ENCODE assay signal across 8 cellular contexts in the genomic region with DNA sequence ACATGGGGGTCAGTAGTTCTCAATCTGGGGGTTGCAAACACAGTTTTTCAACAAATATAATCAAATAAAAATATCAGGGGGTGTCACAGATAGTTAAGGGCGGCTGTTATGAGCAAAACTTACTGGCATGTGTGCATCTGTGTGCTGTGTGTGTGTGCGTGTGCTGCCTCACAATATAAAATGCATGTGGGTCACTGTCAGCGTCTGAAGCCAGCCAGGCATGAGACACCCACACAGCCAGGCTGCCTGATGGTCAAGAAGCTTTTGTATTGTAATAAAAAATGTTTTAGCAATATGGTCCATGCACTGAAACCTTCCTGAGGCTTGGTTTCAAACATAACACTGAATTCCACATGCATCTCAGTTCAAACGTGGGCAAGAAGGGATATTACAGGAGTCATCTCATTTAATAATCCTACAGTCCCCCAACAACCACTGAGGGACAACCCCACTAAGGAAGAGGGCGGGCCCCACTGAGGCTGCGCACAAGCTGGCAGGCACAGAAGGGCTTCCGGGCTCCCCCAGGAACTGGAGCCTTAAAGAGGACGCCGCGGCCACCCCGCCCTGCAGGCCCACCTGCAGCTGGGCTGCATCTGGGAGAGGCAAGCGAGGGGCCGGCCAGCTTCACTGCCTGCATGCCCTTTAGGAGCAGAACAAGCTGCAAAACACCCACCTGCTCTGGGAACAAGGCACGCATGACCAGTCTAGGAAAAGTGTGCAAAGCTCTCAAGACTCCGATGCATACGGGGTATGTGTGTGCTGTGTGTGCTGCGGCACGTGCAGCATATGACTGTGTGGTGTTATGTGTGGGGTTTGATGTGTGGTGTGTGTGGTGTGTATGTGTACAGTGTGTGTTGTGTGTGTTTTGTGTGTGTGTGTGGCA. TPM values are rescaled to one million over a fixed set of nuclear protein-coding genes. Genes with fewer than 3 reads are reported as not detected.
DNase-seq lines count a peak whose midpoint lies in the region; ATAC-seq and TF ChIP-seq lines count a peak whose summit lies in the region.

No MANE protein-coding gene starts in this region.

- H3K36me3 ChIP-seq in thymus (ENCODE audit: control insufficient read depth, insufficient read depth) (peaks cover 6% of the 10 kb centered on the region), gastroesophageal sphincter (peaks cover 0 to 7% of the 10 kb centered on the region in 2 donors)

- TF ChIP-seq POLR2A in gastroesophageal sphincter (IDR thresholded peaks at IDR 0.05) = no peak

- DNase-seq in activated CD4-positive, alpha-beta T cell treated with anti-CD3 and anti-CD28 coated beads, Interleukin-2, amount 50 U/mL, for 4 hours = peak; percentile 43 to 49
- peak; percentile 51 for DNase-seq in left ventricle myocardium superior
- DNase-seq in COLO668 (lab: John Stamatoyannopoulos, UW; ENCODE audit: unreplicated experiment) = no peak
- no peak for DNase-seq in NCI-H146 treated with DMSO at 0.1 percent for 48 hours (lab: John Stamatoyannopoulos, UW; ENCODE audit: unreplicated experiment)

- H3K4me1 ChIP-seq in thymus (ENCODE audit: control insufficient read depth, insufficient read depth, low read length) (peaks cover 50% of the 10 kb centered on the region), gastroesophageal sphincter (peaks cover 0 to 5% (median 0%) of the 10 kb centered on the region in 3 donors)

- TF ChIP-seq EP300 in gastroesophageal sphincter (IDR thresholded peaks at IDR 0.05) = no peak

- intact Hi-C loops in left ventricle myocardium superior (cut with micrococcal nuclease) = no loop called here

- TF ChIP-seq CTCF in gastroesophageal sphincter (IDR thresholded peaks at IDR 0.05) = no peak

- H3K4me3 ChIP-seq in thymus (ENCODE audit: low read length) = peak overlapping the region; percentile 18
- H3K4me3 ChIP-seq in gastroesophageal sphincter = no peak overlapping the region

- peak; percentile 75 for ATAC-seq in GM19035 (IDR thresholded peaks at IDR 0.05; ENCODE audit: unreplicated experiment)
- ATAC-seq in HG03097 (IDR thresholded peaks at IDR 0.05; ENCODE audit: low FRiP score, unreplicated experiment) = peak; percentile 50
- peak; percentile 56 for ATAC-seq in left ventricle myocardium superior
- ATAC-seq in gastroesophageal sphincter = no peak

- H3K27ac ChIP-seq in thymus (ENCODE audit: low read depth) (peak overlapping the region; percentile 55), gastroesophageal sphincter (no peak overlapping the region)

- H3K27me3 ChIP-seq in thymus (ENCODE audit: control insufficient read depth, insufficient read depth) (no peaks in the 10 kb centered on the region), gastroesophageal sphincter (no peaks in the 10 kb centered on the region)

- H3K9me3 ChIP-seq in thymus (ENCODE audit: control insufficient read depth) = no peaks in the 10 kb centered on the region
- H3K9me3 ChIP-seq in gastroesophageal sphincter = peaks cover 0 to 9% (median 0%) of the 10 kb centered on the region in 3 donors

- 30% methylated on average over 18 of the region's 18 CpGs for WGBS in thymus
- 79 to 93% methylated on average over 6 of the region's 18 CpGs for WGBS in gastroesophageal sphincter (ENCODE audit: low coverage in 1 of 2), 2 donors

RNA-seq across cellular contexts. Expression of a gene that starts 14.1 kb away (rescaled TPM):
- total RNA-seq in left ventricle myocardium superior (24.7 TPM), gastroesophageal sphincter (10 to 100 TPM in 1 of 4 donors, 1 to 10 TPM in 3; 4.4 to 12.0 (median 6.5) TPM)
- polyA plus RNA-seq in thymus = 62.1 TPM

Comparison
In these comparisons a context has a peak if more than half of its experiments do, and no peak if none do; other contexts are left out.
1. DNase-seq: peak in activated CD4-positive, alpha-beta T cell treated with anti-CD3 and anti-CD28 coated beads, Interleukin-2, amount 50 U/mL, for 4 hours (2 of 2) and left ventricle myocardium superior (single experiment); none in COLO668 (single experiment) and NCI-H146 treated with DMSO at 0.1 percent for 48 hours (single experiment).